In the genomic region with DNA sequence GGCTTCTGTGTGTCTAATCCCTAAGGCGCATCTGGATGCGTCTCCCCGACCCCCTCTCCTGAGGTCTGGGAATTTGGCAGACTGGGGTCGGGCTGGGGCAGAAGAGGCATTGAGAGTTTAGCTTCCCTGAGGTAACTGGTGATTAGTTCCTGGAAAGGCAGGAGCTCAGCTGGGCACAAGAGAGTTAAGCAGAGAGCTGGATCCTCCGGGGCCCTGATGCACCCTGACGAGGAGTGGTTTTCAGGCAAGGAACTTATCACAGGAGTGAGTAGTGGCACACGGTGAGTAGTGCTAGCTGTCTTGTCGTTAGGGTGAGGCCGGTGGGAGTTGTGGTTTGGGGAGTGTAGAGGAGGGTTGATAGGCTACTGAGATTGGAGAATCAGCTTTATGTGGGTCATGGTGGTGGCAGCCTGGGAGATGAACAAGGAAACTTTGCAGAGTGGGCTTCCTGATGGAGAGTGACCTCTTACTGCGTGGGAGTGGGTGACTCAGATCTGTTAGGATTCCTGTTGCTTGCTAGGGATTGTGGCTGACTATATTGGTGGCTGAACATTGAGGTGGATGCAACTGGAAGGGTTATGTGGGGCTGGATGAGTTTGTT, we compare ENCODE assay signal across 1 cellular context.
A peak's percentile ranks its signal among the peaks of the same experiment; 100 is the strongest.
TF ChIP-seq lines count a peak whose summit lies in the region.

No MANE protein-coding gene starts in this region.

TF ChIP-seq in K562, 482 proteins besides CTCF, POLR2A, EP300 and RAD21 (continued from another document and continues in another):
- TF ChIP-seq, protein P1, sequence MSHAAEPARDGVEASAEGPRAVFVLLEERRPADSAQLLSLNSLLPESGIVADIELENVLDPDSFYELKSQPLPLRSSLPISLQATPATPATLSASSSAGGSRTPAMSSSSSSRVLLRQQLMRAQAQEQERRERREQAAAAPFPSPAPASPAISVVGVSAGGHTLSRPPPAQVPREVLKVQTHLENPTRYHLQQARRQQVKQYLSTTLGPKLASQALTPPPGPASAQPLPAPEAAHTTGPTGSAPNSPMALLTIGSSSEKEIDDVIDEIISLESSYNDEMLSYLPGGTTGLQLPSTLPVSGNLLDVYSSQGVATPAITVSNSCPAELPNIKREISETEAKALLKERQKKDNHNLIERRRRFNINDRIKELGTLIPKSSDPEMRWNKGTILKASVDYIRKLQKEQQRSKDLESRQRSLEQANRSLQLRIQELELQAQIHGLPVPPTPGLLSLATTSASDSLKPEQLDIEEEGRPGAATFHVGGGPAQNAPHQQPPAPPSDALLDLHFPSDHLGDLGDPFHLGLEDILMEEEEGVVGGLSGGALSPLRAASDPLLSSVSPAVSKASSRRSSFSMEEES (CRISPR knock-in tag; IDR thresholded peaks at IDR 0.05): no peak
- TF ChIP-seq, protein P2, sequence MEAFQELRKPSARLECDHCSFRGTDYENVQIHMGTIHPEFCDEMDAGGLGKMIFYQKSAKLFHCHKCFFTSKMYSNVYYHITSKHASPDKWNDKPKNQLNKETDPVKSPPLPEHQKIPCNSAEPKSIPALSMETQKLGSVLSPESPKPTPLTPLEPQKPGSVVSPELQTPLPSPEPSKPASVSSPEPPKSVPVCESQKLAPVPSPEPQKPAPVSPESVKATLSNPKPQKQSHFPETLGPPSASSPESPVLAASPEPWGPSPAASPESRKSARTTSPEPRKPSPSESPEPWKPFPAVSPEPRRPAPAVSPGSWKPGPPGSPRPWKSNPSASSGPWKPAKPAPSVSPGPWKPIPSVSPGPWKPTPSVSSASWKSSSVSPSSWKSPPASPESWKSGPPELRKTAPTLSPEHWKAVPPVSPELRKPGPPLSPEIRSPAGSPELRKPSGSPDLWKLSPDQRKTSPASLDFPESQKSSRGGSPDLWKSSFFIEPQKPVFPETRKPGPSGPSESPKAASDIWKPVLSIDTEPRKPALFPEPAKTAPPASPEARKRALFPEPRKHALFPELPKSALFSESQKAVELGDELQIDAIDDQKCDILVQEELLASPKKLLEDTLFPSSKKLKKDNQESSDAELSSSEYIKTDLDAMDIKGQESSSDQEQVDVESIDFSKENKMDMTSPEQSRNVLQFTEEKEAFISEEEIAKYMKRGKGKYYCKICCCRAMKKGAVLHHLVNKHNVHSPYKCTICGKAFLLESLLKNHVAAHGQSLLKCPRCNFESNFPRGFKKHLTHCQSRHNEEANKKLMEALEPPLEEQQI (IDR thresholded peaks at IDR 0.05): no peak
- TF ChIP-seq RBFOX2 (IDR thresholded peaks at IDR 0.05; ENCODE audit: low read depth, low read length) (no peak), ZNF444 (CRISPR knock-in tag; IDR thresholded peaks at IDR 0.05) (no peak), POLR3G (IDR thresholded peaks at IDR 0.05; ENCODE audit: extremely low read depth, insufficient read length, insufficient replicate concordance) (no peak), FOSL1 (tag; conservative IDR thresholded peaks at IDR 0.05) (peak; percentile 61; the same call in 1 of the 2 replicates), SIX5 (IDR thresholded peaks at IDR 0.05; ENCODE audit: borderline replicate concordance in 1 of 2, insufficient read depth in 1 of 2, low read depth in 1 of 2, low read length in 2 of 2) (no peak), ZFPM2 (CRISPR knock-in tag; IDR thresholded peaks at IDR 0.05) (no peak), RUNX1 (IDR thresholded peaks at IDR 0.05; ENCODE audit: low read depth) (0 out of 2 replicates have a peak, but pooled peaks have one; percentile 53), MIER1 (IDR thresholded peaks at IDR 0.05; ENCODE audit: low read depth) (no peak), ZNF232 (CRISPR knock-in tag; IDR thresholded peaks at IDR 0.05) (no peak), ELF4 (CRISPR knock-in tag; IDR thresholded peaks at IDR 0.05) (no peak), BCOR (IDR thresholded peaks at IDR 0.05) (peak; percentile 34; the same call in 1 of the 2 replicates), NONO (IDR thresholded peaks at IDR 0.05; ENCODE audit: low read depth in 2 of 2, low read length in 1 of 2) (no peak), MCM2 (IDR thresholded peaks at IDR 0.05; ENCODE audit: low read depth) (no peak), NELFE (IDR thresholded peaks at IDR 0.05; ENCODE audit: insufficient read depth, insufficient read length) (no peak), RCOR1 (IDR thresholded peaks at IDR 0.05; ENCODE audit: borderline replicate concordance in 1 of 2, low read depth in 2 of 2, low read length in 2 of 2) (peak in 1 of 2 experiments; percentile 91; a peak in 2 of 4 replicates), NFXL1 (CRISPR knock-in tag; IDR thresholded peaks at IDR 0.05) (no peak), SLC30A9 (CRISPR knock-in tag; IDR thresholded peaks at IDR 0.05) (no peak), KDM1A (IDR thresholded peaks at IDR 0.05) (peak; percentile 96 to 97), KLF16 (IDR thresholded peaks at IDR 0.05) (0 out of 2 replicates have a peak, but pooled peaks have one; percentile 33), ARID1B (IDR thresholded peaks at IDR 0.05) (peak; percentile 53), NCOA4 (IDR thresholded peaks at IDR 0.05; ENCODE audit: partially characterized antibody) (no peak), DDX20 (tag; IDR thresholded peaks at IDR 0.05; ENCODE audit: low read depth) (no peak), CBFA2T2 (conservative IDR thresholded peaks at IDR 0.05) (peak; percentile 37; the same call in 1 of the 2 replicates), DPF2 (IDR thresholded peaks at IDR 0.05) (peak; percentile 78), ZNF140 (CRISPR knock-in tag; IDR thresholded peaks at IDR 0.05) (no peak)
- TF ChIP-seq, protein P3, sequence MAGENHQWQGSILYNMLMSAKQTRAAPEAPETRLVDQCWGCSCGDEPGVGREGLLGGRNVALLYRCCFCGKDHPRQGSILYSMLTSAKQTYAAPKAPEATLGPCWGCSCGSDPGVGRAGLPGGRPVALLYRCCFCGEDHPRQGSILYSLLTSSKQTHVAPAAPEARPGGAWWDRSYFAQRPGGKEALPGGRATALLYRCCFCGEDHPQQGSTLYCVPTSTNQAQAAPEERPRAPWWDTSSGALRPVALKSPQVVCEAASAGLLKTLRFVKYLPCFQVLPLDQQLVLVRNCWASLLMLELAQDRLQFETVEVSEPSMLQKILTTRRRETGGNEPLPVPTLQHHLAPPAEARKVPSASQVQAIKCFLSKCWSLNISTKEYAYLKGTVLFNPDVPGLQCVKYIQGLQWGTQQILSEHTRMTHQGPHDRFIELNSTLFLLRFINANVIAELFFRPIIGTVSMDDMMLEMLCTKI (IDR thresholded peaks at IDR 0.05; ENCODE audit: partially characterized antibody): no peak
- TF ChIP-seq, protein P4, sequence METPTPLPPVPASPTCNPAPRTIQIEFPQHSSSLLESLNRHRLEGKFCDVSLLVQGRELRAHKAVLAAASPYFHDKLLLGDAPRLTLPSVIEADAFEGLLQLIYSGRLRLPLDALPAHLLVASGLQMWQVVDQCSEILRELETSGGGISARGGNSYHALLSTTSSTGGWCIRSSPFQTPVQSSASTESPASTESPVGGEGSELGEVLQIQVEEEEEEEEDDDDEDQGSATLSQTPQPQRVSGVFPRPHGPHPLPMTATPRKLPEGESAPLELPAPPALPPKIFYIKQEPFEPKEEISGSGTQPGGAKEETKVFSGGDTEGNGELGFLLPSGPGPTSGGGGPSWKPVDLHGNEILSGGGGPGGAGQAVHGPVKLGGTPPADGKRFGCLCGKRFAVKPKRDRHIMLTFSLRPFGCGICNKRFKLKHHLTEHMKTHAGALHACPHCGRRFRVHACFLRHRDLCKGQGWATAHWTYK (CRISPR knock-in tag; IDR thresholded peaks at IDR 0.05): no peak
- TF ChIP-seq, protein P5, sequence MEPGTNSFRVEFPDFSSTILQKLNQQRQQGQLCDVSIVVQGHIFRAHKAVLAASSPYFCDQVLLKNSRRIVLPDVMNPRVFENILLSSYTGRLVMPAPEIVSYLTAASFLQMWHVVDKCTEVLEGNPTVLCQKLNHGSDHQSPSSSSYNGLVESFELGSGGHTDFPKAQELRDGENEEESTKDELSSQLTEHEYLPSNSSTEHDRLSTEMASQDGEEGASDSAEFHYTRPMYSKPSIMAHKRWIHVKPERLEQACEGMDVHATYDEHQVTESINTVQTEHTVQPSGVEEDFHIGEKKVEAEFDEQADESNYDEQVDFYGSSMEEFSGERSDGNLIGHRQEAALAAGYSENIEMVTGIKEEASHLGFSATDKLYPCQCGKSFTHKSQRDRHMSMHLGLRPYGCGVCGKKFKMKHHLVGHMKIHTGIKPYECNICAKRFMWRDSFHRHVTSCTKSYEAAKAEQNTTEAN (CRISPR knock-in tag; IDR thresholded peaks at IDR 0.05): no peak
- TF ChIP-seq, protein P6, sequence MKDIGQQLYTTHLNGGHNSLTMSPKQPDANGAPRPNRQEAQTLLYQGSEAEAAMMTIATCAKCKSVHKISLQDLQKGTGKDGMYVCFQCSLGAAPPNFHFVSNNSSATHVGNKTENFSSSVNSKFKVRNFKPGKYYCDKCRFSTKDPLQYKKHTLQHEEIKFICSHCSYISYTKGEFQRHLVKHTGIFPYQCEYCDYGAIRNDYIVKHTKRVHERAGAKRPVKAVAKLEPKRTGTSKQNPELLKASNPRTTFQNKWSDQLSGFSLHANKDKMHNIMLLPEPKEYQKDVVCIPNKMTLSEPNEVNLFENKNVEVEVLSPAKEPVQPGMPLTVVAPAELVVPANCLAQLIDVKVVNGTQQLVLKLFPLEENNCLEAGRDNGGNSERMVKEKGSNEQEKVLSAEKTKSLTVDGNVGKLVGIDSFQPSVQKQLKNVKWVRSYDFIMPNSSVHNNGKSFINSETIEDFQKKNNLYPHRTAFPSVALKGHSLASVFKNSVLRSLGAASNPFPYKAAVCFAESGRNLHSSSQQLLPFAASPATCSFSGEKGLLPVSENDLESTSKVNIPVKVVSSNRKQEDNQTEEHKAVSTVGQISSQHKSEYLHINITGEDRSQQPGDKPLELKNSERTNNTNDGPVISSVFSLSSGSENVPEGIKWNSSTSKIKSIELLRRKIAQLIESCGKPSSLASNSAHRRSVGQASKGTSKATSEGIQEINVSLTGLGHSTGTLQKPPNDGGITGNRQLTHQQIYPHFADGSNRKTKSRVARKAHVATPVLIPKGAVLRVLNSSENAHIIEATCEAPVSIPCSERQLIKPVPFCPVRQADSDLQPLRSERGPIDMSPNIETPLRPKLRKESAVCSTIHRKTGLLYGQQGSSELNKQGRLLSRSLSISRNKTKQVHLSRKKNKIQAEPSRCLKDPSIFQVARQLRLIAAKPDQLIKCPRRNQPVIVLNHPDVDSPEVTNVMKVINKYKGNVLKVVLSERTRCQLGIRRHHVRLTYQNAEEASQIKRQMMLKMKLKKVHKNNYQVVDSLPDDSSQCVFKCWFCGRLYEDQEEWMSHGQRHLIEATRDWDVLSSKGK (CRISPR knock-in tag; IDR thresholded peaks at IDR 0.05): no peak
- TF ChIP-seq, protein P7, sequence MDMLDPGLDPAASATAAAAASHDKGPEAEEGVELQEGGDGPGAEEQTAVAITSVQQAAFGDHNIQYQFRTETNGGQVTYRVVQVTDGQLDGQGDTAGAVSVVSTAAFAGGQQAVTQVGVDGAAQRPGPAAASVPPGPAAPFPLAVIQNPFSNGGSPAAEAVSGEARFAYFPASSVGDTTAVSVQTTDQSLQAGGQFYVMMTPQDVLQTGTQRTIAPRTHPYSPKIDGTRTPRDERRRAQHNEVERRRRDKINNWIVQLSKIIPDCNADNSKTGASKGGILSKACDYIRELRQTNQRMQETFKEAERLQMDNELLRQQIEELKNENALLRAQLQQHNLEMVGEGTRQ (CRISPR knock-in tag; IDR thresholded peaks at IDR 0.05): no peak
- TF ChIP-seq, protein P8, sequence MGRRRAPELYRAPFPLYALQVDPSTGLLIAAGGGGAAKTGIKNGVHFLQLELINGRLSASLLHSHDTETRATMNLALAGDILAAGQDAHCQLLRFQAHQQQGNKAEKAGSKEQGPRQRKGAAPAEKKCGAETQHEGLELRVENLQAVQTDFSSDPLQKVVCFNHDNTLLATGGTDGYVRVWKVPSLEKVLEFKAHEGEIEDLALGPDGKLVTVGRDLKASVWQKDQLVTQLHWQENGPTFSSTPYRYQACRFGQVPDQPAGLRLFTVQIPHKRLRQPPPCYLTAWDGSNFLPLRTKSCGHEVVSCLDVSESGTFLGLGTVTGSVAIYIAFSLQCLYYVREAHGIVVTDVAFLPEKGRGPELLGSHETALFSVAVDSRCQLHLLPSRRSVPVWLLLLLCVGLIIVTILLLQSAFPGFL (CRISPR knock-in tag; IDR thresholded peaks at IDR 0.05): no peak
- TF ChIP-seq, protein P9, sequence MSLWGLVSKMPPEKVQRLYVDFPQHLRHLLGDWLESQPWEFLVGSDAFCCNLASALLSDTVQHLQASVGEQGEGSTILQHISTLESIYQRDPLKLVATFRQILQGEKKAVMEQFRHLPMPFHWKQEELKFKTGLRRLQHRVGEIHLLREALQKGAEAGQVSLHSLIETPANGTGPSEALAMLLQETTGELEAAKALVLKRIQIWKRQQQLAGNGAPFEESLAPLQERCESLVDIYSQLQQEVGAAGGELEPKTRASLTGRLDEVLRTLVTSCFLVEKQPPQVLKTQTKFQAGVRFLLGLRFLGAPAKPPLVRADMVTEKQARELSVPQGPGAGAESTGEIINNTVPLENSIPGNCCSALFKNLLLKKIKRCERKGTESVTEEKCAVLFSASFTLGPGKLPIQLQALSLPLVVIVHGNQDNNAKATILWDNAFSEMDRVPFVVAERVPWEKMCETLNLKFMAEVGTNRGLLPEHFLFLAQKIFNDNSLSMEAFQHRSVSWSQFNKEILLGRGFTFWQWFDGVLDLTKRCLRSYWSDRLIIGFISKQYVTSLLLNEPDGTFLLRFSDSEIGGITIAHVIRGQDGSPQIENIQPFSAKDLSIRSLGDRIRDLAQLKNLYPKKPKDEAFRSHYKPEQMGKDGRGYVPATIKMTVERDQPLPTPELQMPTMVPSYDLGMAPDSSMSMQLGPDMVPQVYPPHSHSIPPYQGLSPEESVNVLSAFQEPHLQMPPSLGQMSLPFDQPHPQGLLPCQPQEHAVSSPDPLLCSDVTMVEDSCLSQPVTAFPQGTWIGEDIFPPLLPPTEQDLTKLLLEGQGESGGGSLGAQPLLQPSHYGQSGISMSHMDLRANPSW (CRISPR knock-in tag; IDR thresholded peaks at IDR 0.05): no peak
- TF ChIP-seq, protein P10, sequence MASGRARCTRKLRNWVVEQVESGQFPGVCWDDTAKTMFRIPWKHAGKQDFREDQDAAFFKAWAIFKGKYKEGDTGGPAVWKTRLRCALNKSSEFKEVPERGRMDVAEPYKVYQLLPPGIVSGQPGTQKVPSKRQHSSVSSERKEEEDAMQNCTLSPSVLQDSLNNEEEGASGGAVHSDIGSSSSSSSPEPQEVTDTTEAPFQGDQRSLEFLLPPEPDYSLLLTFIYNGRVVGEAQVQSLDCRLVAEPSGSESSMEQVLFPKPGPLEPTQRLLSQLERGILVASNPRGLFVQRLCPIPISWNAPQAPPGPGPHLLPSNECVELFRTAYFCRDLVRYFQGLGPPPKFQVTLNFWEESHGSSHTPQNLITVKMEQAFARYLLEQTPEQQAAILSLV (tag; IDR thresholded peaks at IDR 0.05): no peak
- TF ChIP-seq, protein P11, sequence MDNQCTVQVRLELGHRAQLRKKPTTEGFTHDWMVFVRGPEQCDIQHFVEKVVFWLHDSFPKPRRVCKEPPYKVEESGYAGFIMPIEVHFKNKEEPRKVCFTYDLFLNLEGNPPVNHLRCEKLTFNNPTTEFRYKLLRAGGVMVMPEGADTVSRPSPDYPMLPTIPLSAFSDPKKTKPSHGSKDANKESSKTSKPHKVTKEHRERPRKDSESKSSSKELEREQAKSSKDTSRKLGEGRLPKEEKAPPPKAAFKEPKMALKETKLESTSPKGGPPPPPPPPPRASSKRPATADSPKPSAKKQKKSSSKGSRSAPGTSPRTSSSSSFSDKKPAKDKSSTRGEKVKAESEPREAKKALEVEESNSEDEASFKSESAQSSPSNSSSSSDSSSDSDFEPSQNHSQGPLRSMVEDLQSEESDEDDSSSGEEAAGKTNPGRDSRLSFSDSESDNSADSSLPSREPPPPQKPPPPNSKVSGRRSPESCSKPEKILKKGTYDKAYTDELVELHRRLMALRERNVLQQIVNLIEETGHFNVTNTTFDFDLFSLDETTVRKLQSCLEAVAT (IDR thresholded peaks at IDR 0.05): peak; percentile 10 to 65; a peak in 2 of 4 replicates
